ENCODE assay signal across 2 cellular contexts in genomic region chrX:71953946-71954345, GRCh38.
TF ChIP-seq lines count a peak whose summit lies in the region.

No MANE protein-coding gene starts in this region.

TF ChIP-seq in HEK293T, 16 proteins besides CTCF, POLR2A, EP300 and RAD21:
- TF ChIP-seq FOXA1 (IDR thresholded peaks at IDR 0.05), result no peak
- TF ChIP-seq FOXK2 (IDR thresholded peaks at IDR 0.05), result no peak
- no peak for TF ChIP-seq TARDBP (IDR thresholded peaks at IDR 0.05)
- TF ChIP-seq PKNOX1 (IDR thresholded peaks at IDR 0.05), result no peak
- no peak for TF ChIP-seq BHLHE40 (IDR thresholded peaks at IDR 0.05; ENCODE audit: borderline replicate concordance)
- TF ChIP-seq ZNF384 (IDR thresholded peaks at IDR 0.05), result no peak
- TF ChIP-seq ELF4 (IDR thresholded peaks at IDR 0.05), result no peak
- no peak for TF ChIP-seq LEF1 (IDR thresholded peaks at IDR 0.05; ENCODE audit: borderline replicate concordance)

TF ChIP-seq in H1, 55 proteins besides CTCF, POLR2A, EP300 and RAD21:
- TF ChIP-seq PHF8 (conservative IDR thresholded peaks at IDR 0.05; ENCODE audit: low read depth, low read length) (no peak), SUZ12 (IDR thresholded peaks at IDR 0.05; ENCODE audit: low read length) (no peak), EGR1 (IDR thresholded peaks at IDR 0.05; ENCODE audit: borderline replicate concordance, low read depth, low read length) (no peak), CHD7 (IDR thresholded peaks at IDR 0.05; ENCODE audit: insufficient replicate concordance, low read length) (no peak), GTF2F1 (IDR thresholded peaks at IDR 0.05; ENCODE audit: borderline replicate concordance, low read depth, low read length) (no peak), SP2 (IDR thresholded peaks at IDR 0.05; ENCODE audit: low read length) (no peak)
